1 cellular context compared by ENCODE assay signal in the genomic region with DNA sequence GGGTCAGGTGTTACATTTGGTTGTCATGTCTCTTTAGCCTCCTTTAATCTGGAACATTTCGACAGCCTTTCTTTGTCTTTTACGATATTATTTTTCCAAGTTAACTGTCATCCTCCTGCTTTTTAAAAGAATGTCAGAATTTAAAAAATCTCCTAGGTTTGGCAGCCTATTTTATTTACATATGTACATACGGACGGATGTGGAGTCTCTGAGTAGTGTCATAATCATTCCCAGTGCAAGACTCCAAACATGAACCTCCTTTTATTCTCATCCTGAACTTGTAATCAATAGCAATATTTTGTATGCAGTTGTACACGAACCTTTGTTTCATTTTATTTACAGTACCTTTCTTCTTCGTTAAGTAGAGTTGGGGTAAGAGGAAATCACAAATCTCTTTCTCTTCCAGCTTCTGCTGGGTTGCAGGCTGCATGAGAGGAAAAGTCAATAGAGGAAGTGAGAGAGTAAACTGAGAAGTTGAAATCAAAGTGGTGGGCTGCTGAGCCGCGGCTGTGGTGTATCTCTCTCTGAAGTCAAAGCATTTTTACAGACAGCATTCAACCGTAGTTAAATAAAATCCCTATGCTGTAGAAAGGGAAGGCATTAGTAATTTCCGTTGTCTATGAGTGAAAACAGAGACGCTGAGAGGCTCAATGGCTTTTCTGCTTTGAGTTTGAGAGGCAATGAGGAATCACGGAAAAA.
TF ChIP-seq lines count a peak whose summit lies in the region.

No MANE protein-coding gene starts in this region.

TF ChIP-seq in HepG2, 621 proteins besides CTCF, POLR2A, EP300 and RAD21 (continues in another document):
- TF ChIP-seq, protein P1, sequence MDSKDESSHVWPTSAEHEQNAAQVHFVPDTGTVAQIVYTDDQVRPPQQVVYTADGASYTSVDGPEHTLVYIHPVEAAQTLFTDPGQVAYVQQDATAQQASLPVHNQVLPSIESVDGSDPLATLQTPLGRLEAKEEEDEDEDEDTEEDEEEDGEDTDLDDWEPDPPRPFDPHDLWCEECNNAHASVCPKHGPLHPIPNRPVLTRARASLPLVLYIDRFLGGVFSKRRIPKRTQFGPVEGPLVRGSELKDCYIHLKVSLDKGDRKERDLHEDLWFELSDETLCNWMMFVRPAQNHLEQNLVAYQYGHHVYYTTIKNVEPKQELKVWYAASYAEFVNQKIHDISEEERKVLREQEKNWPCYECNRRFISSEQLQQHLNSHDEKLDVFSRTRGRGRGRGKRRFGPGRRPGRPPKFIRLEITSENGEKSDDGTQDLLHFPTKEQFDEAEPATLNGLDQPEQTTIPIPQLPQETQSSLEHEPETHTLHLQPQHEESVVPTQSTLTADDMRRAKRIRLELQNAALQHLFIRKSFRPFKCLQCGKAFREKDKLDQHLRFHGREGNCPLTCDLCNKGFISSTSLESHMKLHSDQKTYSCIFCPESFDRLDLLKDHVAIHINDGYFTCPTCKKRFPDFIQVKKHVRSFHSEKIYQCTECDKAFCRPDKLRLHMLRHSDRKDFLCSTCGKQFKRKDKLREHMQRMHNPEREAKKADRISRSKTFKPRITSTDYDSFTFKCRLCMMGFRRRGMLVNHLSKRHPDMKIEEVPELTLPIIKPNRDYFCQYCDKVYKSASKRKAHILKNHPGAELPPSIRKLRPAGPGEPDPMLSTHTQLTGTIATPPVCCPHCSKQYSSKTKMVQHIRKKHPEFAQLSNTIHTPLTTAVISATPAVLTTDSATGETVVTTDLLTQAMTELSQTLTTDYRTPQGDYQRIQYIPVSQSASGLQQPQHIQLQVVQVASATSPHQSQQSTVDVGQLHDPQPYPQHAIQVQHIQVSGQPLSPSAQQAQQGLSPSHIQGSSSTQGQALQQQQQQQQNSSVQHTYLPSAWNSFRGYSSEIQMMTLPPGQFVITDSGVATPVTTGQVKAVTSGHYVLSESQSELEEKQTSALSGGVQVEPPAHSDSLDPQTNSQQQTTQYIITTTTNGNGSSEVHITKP (CRISPR knock-in tag; IDR thresholded peaks at IDR 0.05; ENCODE audit: low read depth), result 0 out of 2 replicates have a peak, but pooled peaks have one; percentile 17
- TF ChIP-seq ZSCAN21 (CRISPR knock-in tag; IDR thresholded peaks at IDR 0.05; ENCODE audit: borderline replicate concordance), result no peak
- no peak for TF ChIP-seq ZNF17 (CRISPR knock-in tag; IDR thresholded peaks at IDR 0.05)
- TF ChIP-seq ZNF841 (CRISPR knock-in tag; IDR thresholded peaks at IDR 0.05; ENCODE audit: borderline replicate concordance), result no peak
- TF ChIP-seq ELF3 (CRISPR knock-in tag; IDR thresholded peaks at IDR 0.05), result peak; percentile 93
- TF ChIP-seq SSRP1 (CRISPR knock-in tag; IDR thresholded peaks at IDR 0.05), result no peak
- no peak for TF ChIP-seq KDM3A (CRISPR knock-in tag; IDR thresholded peaks at IDR 0.05; ENCODE audit: low read depth)
- TF ChIP-seq NFRKB (IDR thresholded peaks at IDR 0.05), result no peak
- TF ChIP-seq, protein P2, sequence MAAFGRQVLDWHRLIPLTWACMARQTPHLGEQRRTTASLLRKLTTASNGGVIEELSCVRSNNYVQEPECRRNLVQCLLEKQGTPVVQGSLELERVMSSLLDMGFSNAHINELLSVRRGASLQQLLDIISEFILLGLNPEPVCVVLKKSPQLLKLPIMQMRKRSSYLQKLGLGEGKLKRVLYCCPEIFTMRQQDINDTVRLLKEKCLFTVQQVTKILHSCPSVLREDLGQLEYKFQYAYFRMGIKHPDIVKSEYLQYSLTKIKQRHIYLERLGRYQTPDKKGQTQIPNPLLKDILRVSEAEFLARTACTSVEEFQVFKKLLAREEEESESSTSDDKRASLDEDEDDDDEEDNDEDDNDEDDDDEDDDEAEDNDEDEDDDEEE (CRISPR knock-in tag; IDR thresholded peaks at IDR 0.05), result no peak
- TF ChIP-seq, protein P3, sequence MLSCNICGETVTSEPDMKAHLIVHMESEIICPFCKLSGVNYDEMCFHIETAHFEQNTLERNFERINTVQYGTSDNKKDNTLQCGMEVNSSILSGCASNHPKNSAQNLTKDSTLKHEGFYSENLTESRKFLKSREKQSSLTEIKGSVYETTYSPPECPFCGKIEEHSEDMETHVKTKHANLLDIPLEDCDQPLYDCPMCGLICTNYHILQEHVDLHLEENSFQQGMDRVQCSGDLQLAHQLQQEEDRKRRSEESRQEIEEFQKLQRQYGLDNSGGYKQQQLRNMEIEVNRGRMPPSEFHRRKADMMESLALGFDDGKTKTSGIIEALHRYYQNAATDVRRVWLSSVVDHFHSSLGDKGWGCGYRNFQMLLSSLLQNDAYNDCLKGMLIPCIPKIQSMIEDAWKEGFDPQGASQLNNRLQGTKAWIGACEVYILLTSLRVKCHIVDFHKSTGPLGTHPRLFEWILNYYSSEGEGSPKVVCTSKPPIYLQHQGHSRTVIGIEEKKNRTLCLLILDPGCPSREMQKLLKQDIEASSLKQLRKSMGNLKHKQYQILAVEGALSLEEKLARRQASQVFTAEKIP (CRISPR knock-in tag; IDR thresholded peaks at IDR 0.05; ENCODE audit: borderline replicate concordance), result no peak
- TF ChIP-seq ZMYM4 (CRISPR knock-in tag; IDR thresholded peaks at IDR 0.05), result peak; percentile 49; the same call in 1 of the 2 replicates
- TF ChIP-seq MBNL3 (CRISPR knock-in tag; conservative IDR thresholded peaks at IDR 0.05), result no peak
- TF ChIP-seq, protein P4, sequence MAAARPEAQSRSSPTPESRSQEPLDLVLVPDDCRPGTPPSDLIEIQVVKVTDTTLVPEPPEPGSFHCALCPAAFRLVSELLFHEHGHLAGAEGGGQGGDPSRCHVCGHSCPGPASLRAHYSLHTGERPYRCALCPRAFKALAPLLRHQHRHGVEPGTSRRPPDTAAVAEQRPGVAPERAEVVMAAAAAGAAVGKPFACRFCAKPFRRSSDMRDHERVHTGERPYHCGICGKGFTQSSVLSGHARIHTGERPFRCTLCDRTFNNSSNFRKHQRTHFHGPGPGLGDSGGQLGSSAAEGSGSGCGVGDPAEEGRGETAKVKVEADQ (CRISPR knock-in tag; IDR thresholded peaks at IDR 0.05; ENCODE audit: borderline replicate concordance), result no peak
- TF ChIP-seq RXRB (CRISPR knock-in tag; IDR thresholded peaks at IDR 0.05; ENCODE audit: borderline replicate concordance), result peak; percentile 72
- TF ChIP-seq ZNF260 (CRISPR knock-in tag; IDR thresholded peaks at IDR 0.05; ENCODE audit: borderline replicate concordance, low read depth), result no peak
- TF ChIP-seq, protein P5, sequence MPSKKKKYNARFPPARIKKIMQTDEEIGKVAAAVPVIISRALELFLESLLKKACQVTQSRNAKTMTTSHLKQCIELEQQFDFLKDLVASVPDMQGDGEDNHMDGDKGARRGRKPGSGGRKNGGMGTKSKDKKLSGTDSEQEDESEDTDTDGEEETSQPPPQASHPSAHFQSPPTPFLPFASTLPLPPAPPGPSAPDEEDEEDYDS (CRISPR knock-in tag; IDR thresholded peaks at IDR 0.05), result 0 out of 2 replicates have a peak, but pooled peaks have one; percentile 35
- peak; percentile 69 for TF ChIP-seq TEAD3 (CRISPR knock-in tag; optimal IDR thresholded peaks at IDR 0.05; ENCODE audit: borderline replicate concordance)
- peak; percentile 47; the same call in 1 of the 2 replicates for TF ChIP-seq HOXA5 (CRISPR knock-in tag; IDR thresholded peaks at IDR 0.05)
- TF ChIP-seq, protein P6, sequence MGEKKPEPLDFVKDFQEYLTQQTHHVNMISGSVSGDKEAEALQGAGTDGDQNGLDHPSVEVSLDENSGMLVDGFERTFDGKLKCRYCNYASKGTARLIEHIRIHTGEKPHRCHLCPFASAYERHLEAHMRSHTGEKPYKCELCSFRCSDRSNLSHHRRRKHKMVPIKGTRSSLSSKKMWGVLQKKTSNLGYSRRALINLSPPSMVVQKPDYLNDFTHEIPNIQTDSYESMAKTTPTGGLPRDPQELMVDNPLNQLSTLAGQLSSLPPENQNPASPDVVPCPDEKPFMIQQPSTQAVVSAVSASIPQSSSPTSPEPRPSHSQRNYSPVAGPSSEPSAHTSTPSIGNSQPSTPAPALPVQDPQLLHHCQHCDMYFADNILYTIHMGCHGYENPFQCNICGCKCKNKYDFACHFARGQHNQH (CRISPR knock-in tag; IDR thresholded peaks at IDR 0.05), result peak; percentile 71
- TF ChIP-seq, protein P7, sequence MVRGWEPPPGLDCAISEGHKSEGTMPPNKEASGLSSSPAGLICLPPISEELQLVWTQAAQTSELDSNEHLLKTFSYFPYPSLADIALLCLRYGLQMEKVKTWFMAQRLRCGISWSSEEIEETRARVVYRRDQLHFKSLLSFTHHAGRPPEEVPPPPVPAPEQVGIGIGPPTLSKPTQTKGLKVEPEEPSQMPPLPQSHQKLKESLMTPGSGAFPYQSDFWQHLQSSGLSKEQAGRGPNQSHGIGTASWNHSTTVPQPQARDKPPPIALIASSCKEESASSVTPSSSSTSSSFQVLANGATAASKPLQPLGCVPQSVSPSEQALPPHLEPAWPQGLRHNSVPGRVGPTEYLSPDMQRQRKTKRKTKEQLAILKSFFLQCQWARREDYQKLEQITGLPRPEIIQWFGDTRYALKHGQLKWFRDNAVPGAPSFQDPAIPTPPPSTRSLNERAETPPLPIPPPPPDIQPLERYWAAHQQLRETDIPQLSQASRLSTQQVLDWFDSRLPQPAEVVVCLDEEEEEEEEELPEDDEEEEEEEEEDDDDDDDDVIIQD (CRISPR knock-in tag; IDR thresholded peaks at IDR 0.05; ENCODE audit: low read depth), result peak; percentile 35; the same call in 1 of the 2 replicates
- peak; percentile 97 for TF ChIP-seq ISL2 (CRISPR knock-in tag; IDR thresholded peaks at IDR 0.05)
- TF ChIP-seq ZNF607 (CRISPR knock-in tag; IDR thresholded peaks at IDR 0.05; ENCODE audit: borderline replicate concordance), result no peak
- no peak for TF ChIP-seq FOXP1 (IDR thresholded peaks at IDR 0.05)
- peak; percentile 84 for TF ChIP-seq FOXP1 (CRISPR knock-in tag; IDR thresholded peaks at IDR 0.05)
- TF ChIP-seq, protein P8, sequence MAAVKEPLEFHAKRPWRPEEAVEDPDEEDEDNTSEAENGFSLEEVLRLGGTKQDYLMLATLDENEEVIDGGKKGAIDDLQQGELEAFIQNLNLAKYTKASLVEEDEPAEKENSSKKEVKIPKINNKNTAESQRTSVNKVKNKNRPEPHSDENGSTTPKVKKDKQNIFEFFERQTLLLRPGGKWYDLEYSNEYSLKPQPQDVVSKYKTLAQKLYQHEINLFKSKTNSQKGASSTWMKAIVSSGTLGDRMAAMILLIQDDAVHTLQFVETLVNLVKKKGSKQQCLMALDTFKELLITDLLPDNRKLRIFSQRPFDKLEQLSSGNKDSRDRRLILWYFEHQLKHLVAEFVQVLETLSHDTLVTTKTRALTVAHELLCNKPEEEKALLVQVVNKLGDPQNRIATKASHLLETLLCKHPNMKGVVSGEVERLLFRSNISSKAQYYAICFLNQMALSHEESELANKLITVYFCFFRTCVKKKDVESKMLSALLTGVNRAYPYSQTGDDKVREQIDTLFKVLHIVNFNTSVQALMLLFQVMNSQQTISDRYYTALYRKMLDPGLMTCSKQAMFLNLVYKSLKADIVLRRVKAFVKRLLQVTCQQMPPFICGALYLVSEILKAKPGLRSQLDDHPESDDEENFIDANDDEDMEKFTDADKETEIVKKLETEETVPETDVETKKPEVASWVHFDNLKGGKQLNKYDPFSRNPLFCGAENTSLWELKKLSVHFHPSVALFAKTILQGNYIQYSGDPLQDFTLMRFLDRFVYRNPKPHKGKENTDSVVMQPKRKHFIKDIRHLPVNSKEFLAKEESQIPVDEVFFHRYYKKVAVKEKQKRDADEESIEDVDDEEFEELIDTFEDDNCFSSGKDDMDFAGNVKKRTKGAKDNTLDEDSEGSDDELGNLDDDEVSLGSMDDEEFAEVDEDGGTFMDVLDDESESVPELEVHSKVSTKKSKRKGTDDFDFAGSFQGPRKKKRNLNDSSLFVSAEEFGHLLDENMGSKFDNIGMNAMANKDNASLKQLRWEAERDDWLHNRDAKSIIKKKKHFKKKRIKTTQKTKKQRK (IDR thresholded peaks at IDR 0.05; ENCODE audit: low read length), result no peak
- 0 out of 2 replicates have a peak, but pooled peaks have one; percentile 18 for TF ChIP-seq FOXK1 (CRISPR knock-in tag; IDR thresholded peaks at IDR 0.05; ENCODE audit: borderline replicate concordance, low read depth)
- peak; percentile 84 for TF ChIP-seq TBX2 (CRISPR knock-in tag; IDR thresholded peaks at IDR 0.05; ENCODE audit: borderline replicate concordance)
- TF ChIP-seq, protein P9, sequence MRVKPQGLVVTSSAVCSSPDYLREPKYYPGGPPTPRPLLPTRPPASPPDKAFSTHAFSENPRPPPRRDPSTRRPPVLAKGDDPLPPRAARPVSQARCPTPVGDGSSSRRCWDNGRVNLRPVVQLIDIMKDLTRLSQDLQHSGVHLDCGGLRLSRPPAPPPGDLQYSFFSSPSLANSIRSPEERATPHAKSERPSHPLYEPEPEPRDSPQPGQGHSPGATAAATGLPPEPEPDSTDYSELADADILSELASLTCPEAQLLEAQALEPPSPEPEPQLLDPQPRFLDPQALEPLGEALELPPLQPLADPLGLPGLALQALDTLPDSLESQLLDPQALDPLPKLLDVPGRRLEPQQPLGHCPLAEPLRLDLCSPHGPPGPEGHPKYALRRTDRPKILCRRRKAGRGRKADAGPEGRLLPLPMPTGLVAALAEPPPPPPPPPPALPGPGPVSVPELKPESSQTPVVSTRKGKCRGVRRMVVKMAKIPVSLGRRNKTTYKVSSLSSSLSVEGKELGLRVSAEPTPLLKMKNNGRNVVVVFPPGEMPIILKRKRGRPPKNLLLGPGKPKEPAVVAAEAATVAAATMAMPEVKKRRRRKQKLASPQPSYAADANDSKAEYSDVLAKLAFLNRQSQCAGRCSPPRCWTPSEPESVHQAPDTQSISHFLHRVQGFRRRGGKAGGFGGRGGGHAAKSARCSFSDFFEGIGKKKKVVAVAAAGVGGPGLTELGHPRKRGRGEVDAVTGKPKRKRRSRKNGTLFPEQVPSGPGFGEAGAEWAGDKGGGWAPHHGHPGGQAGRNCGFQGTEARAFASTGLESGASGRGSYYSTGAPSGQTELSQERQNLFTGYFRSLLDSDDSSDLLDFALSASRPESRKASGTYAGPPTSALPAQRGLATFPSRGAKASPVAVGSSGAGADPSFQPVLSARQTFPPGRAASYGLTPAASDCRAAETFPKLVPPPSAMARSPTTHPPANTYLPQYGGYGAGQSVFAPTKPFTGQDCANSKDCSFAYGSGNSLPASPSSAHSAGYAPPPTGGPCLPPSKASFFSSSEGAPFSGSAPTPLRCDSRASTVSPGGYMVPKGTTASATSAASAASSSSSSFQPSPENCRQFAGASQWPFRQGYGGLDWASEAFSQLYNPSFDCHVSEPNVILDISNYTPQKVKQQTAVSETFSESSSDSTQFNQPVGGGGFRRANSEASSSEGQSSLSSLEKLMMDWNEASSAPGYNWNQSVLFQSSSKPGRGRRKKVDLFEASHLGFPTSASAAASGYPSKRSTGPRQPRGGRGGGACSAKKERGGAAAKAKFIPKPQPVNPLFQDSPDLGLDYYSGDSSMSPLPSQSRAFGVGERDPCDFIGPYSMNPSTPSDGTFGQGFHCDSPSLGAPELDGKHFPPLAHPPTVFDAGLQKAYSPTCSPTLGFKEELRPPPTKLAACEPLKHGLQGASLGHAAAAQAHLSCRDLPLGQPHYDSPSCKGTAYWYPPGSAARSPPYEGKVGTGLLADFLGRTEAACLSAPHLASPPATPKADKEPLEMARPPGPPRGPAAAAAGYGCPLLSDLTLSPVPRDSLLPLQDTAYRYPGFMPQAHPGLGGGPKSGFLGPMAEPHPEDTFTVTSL (CRISPR knock-in tag; IDR thresholded peaks at IDR 0.05; ENCODE audit: borderline replicate concordance), result peak; percentile 86; the same call in 1 of the 2 replicates
- TF ChIP-seq DPF2 (CRISPR knock-in tag; IDR thresholded peaks at IDR 0.05; ENCODE audit: borderline replicate concordance, low read depth), result 0 out of 2 replicates have a peak, but pooled peaks have one; percentile 42
- TF ChIP-seq ZNF292 (CRISPR knock-in tag; IDR thresholded peaks at IDR 0.05; ENCODE audit: borderline replicate concordance, low read depth), result peak; percentile 59; the same call in 1 of the 2 replicates
- TF ChIP-seq NCOR1 (IDR thresholded peaks at IDR 0.05; ENCODE audit: borderline replicate concordance, low read length), result 0 out of 2 replicates have a peak, but pooled peaks have one; percentile 31
- TF ChIP-seq FOXJ3 (CRISPR knock-in tag; IDR thresholded peaks at IDR 0.05; ENCODE audit: borderline replicate concordance), result peak; percentile 88; the same call in 1 of the 2 replicates
- no peak for TF ChIP-seq GTF2F1 (IDR thresholded peaks at IDR 0.05; ENCODE audit: low read length)
- TF ChIP-seq ERF (CRISPR knock-in tag; IDR thresholded peaks at IDR 0.05), result peak; percentile 76; the same call in 1 of the 2 replicates
- peak; percentile 85 for TF ChIP-seq MED8 (CRISPR knock-in tag; IDR thresholded peaks at IDR 0.05; ENCODE audit: insufficient replicate concordance)
